14 cellular contexts compared by ENCODE assay signal in the genomic region with DNA sequence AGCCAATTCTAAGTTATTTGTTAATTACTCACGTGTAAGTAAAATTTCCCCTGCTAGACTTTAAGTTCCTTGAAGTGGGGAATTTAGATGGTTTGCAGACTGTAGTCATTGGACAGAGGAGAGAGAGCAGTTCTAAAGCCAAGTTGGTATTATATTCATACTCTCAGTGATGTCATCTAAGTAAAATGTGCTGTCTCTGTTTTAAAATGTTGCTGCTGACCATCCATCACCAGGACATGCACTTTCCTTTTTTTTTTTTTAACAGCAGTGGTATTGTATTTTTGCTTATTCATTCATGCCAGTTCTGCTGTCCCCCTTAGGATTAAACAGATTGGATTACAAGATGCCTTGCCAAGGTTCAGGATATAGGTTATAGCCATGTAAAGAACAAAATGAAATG. TPM values are rescaled to one million over a fixed set of nuclear protein-coding genes. Genes with fewer than 3 reads are reported as not detected.
DNase-seq lines count a peak whose midpoint lies in the region; ATAC-seq and TF ChIP-seq lines count a peak whose summit lies in the region.
"Had no signal": no experiment of that assay in that cellular context is flagged by ENCODE, and none has a peak within 500 bp of the region (broad histone marks: within the 10 kb centered on the region; RNA-seq: fewer than 3 reads in every experiment).

No MANE protein-coding gene starts in this region.

- no peaks in the 10 kb centered on the region for H3K79me2 ChIP-seq in OCI-LY3 (ENCODE audit: low read length)

- H3K4me3 ChIP-seq in OCI-LY3 (ENCODE audit: low read length): no peak overlapping the region
- peak overlapping the region in 1 of 4 donors; percentile 99 for H3K4me3 ChIP-seq in esophagus muscularis mucosa
- H3K4me3 ChIP-seq: colonic mucosa, heart right ventricle, right lobe of liver had no signal

- ATAC-seq in left lobe of liver: no peak
- ATAC-seq: heart right ventricle, right lobe of liver had no signal

- intact Hi-C loops in esophagus muscularis mucosa (cut with DNase I): loop anchor here (5.0 to 10.0 kb wide), 3 partner anchors 64 to 128 kb away; no protein-coding TSS in a partner anchor

- no peaks in the 10 kb centered on the region for H3K9me3 ChIP-seq in OCI-LY3 (ENCODE audit: insufficient read depth, low read length)
- no peaks in the 10 kb centered on the region for H3K9me3 ChIP-seq in esophagus muscularis mucosa
- H3K9me3 ChIP-seq: colonic mucosa, heart right ventricle, right lobe of liver had no signal

- TF ChIP-seq EP300 in esophagus muscularis mucosa (IDR thresholded peaks at IDR 0.05): no peak

- H3K27me3 ChIP-seq in OCI-LY3 (ENCODE audit: low read depth, low read length) (peaks cover 4% of the 10 kb centered on the region; the same call in 1 of the 2 replicates), esophagus muscularis mucosa (no peaks in the 10 kb centered on the region)
- H3K27me3 ChIP-seq: colonic mucosa, right lobe of liver had no signal

- H3K4me2 ChIP-seq in OCI-LY3 (ENCODE audit: low read length): peak overlapping the region; percentile 28; the same call in 1 of the 2 replicates

- no peak overlapping the region for H3K27ac Mint-ChIP-seq in progenitor cell of endocrine pancreas
- H3K27ac Mint-ChIP-seq in immature natural killer cell: no peak overlapping the region
- H3K27ac Mint-ChIP-seq: activated B cell treated with CpG ODN at 0.5 μM for 24 hours; activated T-helper 1 cell treated with anti-CD3 and anti-CD28 coated beads, Interleukin-12 subunit alpha, Interleukin-12 subunit beta, Interleukin-2, Interleukin-4 antibody, amounts not matched to agents 30 ng/mL and 10 ng/mL and 1 ng/mL, durations not matched to agents 14 hours and 24 hours and 36 hours had no signal

- H3K4me3 Mint-ChIP-seq in progenitor cell of endocrine pancreas (ENCODE audit: low read depth) (peak overlapping the region; percentile 6), immature natural killer cell (no peak overlapping the region)
- H3K4me3 Mint-ChIP-seq: activated B cell treated with CpG ODN at 0.5 μM for 24 hours; activated T-helper 1 cell treated with anti-CD3 and anti-CD28 coated beads, Interleukin-12 subunit alpha, Interleukin-12 subunit beta, Interleukin-2, Interleukin-4 antibody, amounts not matched to agents 30 ng/mL and 10 ng/mL and 1 ng/mL, durations not matched to agents 14 hours and 24 hours and 36 hours had no signal

- H3K9me3 Mint-ChIP-seq in progenitor cell of endocrine pancreas (ENCODE audit: low read depth) (peaks cover 3% of the 10 kb centered on the region), immature natural killer cell (no peaks in the 10 kb centered on the region)
- H3K9me3 Mint-ChIP-seq: activated B cell treated with CpG ODN at 0.5 μM for 24 hours; activated T-helper 1 cell treated with anti-CD3 and anti-CD28 coated beads, Interleukin-12 subunit alpha, Interleukin-12 subunit beta, Interleukin-2, Interleukin-4 antibody, amounts not matched to agents 30 ng/mL and 10 ng/mL and 1 ng/mL, durations not matched to agents 14 hours and 24 hours and 36 hours had no signal

- TF ChIP-seq CTCF in OCI-LY3 (IDR thresholded peaks at IDR 0.05; ENCODE audit: low read depth, low read length): no peak
- TF ChIP-seq CTCF in esophagus muscularis mucosa (IDR thresholded peaks at IDR 0.05): no peak
- no peak for TF ChIP-seq CTCF in progenitor cell of endocrine pancreas (IDR thresholded peaks at IDR 0.05; ENCODE audit: unreplicated experiment)

- WGBS in esophagus muscularis mucosa: 6% methylated on average over 1 of the region's 1 CpG

- H3K27ac ChIP-seq in OCI-LY3 (ENCODE audit: low read length) (no peak overlapping the region), esophagus muscularis mucosa (replicated peaks in 1 of 4) (peak overlapping the region; percentile 41 to 94 (median 89))
- H3K27ac ChIP-seq: colonic mucosa, heart right ventricle, right lobe of liver had no signal

- H2AFZ ChIP-seq in OCI-LY3 (ENCODE audit: low read depth, low read length): no peak overlapping the region

- H3K36me3 ChIP-seq in OCI-LY3 (replicated peaks; ENCODE audit: low read depth, low read length): no peaks in the 10 kb centered on the region
- no peaks in the 10 kb centered on the region for H3K36me3 ChIP-seq in esophagus muscularis mucosa
- H3K36me3 ChIP-seq: colonic mucosa, heart right ventricle, right lobe of liver had no signal

- H3K4me1 ChIP-seq in OCI-LY3 (ENCODE audit: low read length): peaks cover 26% of the 10 kb centered on the region
- H3K4me1 ChIP-seq in esophagus muscularis mucosa: peaks cover 0 to 47% (median 37%) of the 10 kb centered on the region in 4 donors
- H3K4me1 ChIP-seq: colonic mucosa had no signal

- H4K20me1 ChIP-seq in OCI-LY3 (ENCODE audit: insufficient read depth, low read length): no peaks in the 10 kb centered on the region

- H3K36me3 Mint-ChIP-seq in progenitor cell of endocrine pancreas (ENCODE audit: insufficient read depth) (peaks cover 11% of the 10 kb centered on the region), immature natural killer cell (no peaks in the 10 kb centered on the region)

- no peak for TF ChIP-seq POLR2A in esophagus muscularis mucosa (IDR thresholded peaks at IDR 0.05; ENCODE audit: low read depth)

- H3K9ac ChIP-seq in OCI-LY3 (ENCODE audit: low read length): no peak overlapping the region

- DNase-seq in Daoy (ENCODE audit: low read depth) (peak; percentile 26), esophagus muscularis mucosa (ENCODE audit: extremely low spot score) (no peak), progenitor cell of endocrine pancreas (ENCODE audit: low spot score, unreplicated experiment) (no peak), NCI-H2107 treated with DMSO at 0.1 percent for 48 hours (lab: John Stamatoyannopoulos, UW; ENCODE audit: unreplicated experiment) (no peak), immature natural killer cell (no peak), left lobe of liver (ENCODE audit: low spot score) (no peak), activated T-cell treated with anti-CD3 and anti-CD28 coated beads for 4 hours (no peak)
- DNase-seq: activated B cell treated with CpG ODN at 0.5 μM for 24 hours, colonic mucosa, heart right ventricle, mesendoderm, right lobe of liver had no signal

- H3K4me1 Mint-ChIP-seq in progenitor cell of endocrine pancreas (ENCODE audit: low read depth): peaks cover 48% of the 10 kb centered on the region
- peaks cover 11 to 13% of the 10 kb centered on the region in 2 donors for H3K4me1 Mint-ChIP-seq in immature natural killer cell

- H3K27me3 Mint-ChIP-seq in progenitor cell of endocrine pancreas: peaks cover 19% of the 10 kb centered on the region
- peaks cover 2 to 30% (median 18%) of the 10 kb centered on the region in 3 donors for H3K27me3 Mint-ChIP-seq in immature natural killer cell (ENCODE audit: low read depth in 3 of 3)

RNA-seq across cellular contexts. Expression of a gene that starts 2.3 kb away (rescaled TPM):
- 13.3 and 15.5 TPM in 2 replicates for total RNA-seq in Daoy (2014; rRNA removed; shearing (Covaris generic))
- total RNA-seq in esophagus muscularis mucosa (10 to 100 TPM; 26.2 to 58.1 (median 41.2) TPM), progenitor cell of endocrine pancreas (106 and 117 TPM in 2 replicates), left lobe of liver (7.5 TPM)
- polyA plus RNA-seq in immature natural killer cell: 1 to 10 TPM in 1 of 3 donors, under 1 TPM in 2; 0.46 to 1.9 (median 0.69) TPM
- total RNA-seq: activated B cell treated with CpG ODN at 0.5 μM for 24 hours had no signal
